Comparison of ENCODE assay signal across 26 cellular contexts in genomic region chr7:46286957-46287356, GRCh38.
"Had no signal": no experiment of that assay in that cellular context is flagged by ENCODE, and none has a peak within 500 bp of the region (broad histone marks: within the 10 kb centered on the region; RNA-seq: fewer than 3 reads in every experiment).

No MANE protein-coding gene starts in this region.

- H3K27ac Mint-ChIP-seq: memory B cell; naive B cell; natural killer cell treated with Interleukin-12 subunit alpha and Interleukin-12 subunit beta and Interleukin-15 and Interleukin-18, amount 100 ng/mL, for 72 hours; neural progenitor cell; stimulated activated memory B cell treated with anti-CD40 and anti-IgM and Interleukin-4, amounts not matched to agents 10 μg/mL and 1 μg/mL and 100 μg/mL, for 72 hours had no signal

- DNase-seq: central memory CD4-positive, alpha-beta T cell; dorsolateral prefrontal cortex; effector CD4-positive, alpha-beta T cell; glutamatergic neuron; heart right ventricle; hippocampal formation; left lung; lower lobe of right lung; naive B cell; sigmoid colon; spleen; stimulated activated CD4-positive, alpha-beta T cell treated with anti-CD3 and anti-CD28 coated beads, Interleukin-4, amount 100 ng/mL, for 4 hours; stimulated activated naive CD8-positive, alpha-beta T cell treated with anti-CD3 and anti-CD28 coated beads, Interleukin-15, Interleukin-2, amounts not matched to agents 100 U/mL and 50 U/mL, for 24 hours; substantia nigra; testis; tibial artery; upper lobe of left lung had no signal

- H3K4me1 Mint-ChIP-seq: memory B cell; naive B cell; stimulated activated memory B cell treated with anti-CD40 and anti-IgM and Interleukin-4, amounts not matched to agents 10 μg/mL and 1 μg/mL and 100 μg/mL, for 72 hours had no signal

- FAIRE-seq: colon, islet of Langerhans, urothelium cell line had no signal

- H3K4me1 ChIP-seq: left lung, lower lobe of right lung, parathyroid adenoma, sigmoid colon, spleen, testis, upper lobe of left lung had no signal

- H3K27ac ChIP-seq: dorsolateral prefrontal cortex, heart right ventricle, left lung, lower lobe of right lung, neural progenitor cell, parathyroid adenoma, sigmoid colon, spleen, testis, tibial artery, upper lobe of left lung had no signal

- H3K4me3 Mint-ChIP-seq: memory B cell; naive B cell; natural killer cell treated with Interleukin-12 subunit alpha and Interleukin-12 subunit beta and Interleukin-15 and Interleukin-18, amount 100 ng/mL, for 72 hours; neural progenitor cell; stimulated activated memory B cell treated with anti-CD40 and anti-IgM and Interleukin-4, amounts not matched to agents 10 μg/mL and 1 μg/mL and 100 μg/mL, for 72 hours had no signal

- ATAC-seq: left lung; lower lobe of right lung; natural killer cell treated with Interleukin-12 subunit alpha and Interleukin-12 subunit beta and Interleukin-15 and Interleukin-18, amount 100 ng/mL, for 72 hours; stimulated activated memory B cell treated with anti-CD40 and anti-IgM and Interleukin-4, amounts not matched to agents 10 μg/mL and 1 μg/mL and 100 μg/mL, for 72 hours; stimulated activated naive CD8-positive, alpha-beta T cell treated with anti-CD3 and anti-CD28 coated beads, Interleukin-15, Interleukin-2, amounts not matched to agents 100 U/mL and 50 U/mL, for 24 hours had no signal

- H3K36me3 ChIP-seq: heart right ventricle, left lung, lower lobe of right lung, neural progenitor cell, sigmoid colon, spleen, tibial artery, upper lobe of left lung had no signal

- H3K9me3 Mint-ChIP-seq: memory B cell; neural progenitor cell; stimulated activated memory B cell treated with anti-CD40 and anti-IgM and Interleukin-4, amounts not matched to agents 10 μg/mL and 1 μg/mL and 100 μg/mL, for 72 hours had no signal

- H3K27me3 ChIP-seq: heart right ventricle, left lung, neural progenitor cell, sigmoid colon, spleen, testis, tibial artery, upper lobe of left lung had no signal

- H3K9ac ChIP-seq: neural progenitor cell, parathyroid adenoma had no signal

- H3K36me3 Mint-ChIP-seq: memory B cell; naive B cell; natural killer cell treated with Interleukin-12 subunit alpha and Interleukin-12 subunit beta and Interleukin-15 and Interleukin-18, amount 100 ng/mL, for 72 hours; neural progenitor cell; stimulated activated memory B cell treated with anti-CD40 and anti-IgM and Interleukin-4, amounts not matched to agents 10 μg/mL and 1 μg/mL and 100 μg/mL, for 72 hours had no signal

- H3K9me3 ChIP-seq: heart right ventricle, left lung, lower lobe of right lung, sigmoid colon, spleen, testis, tibial artery, upper lobe of left lung had no signal

- H3K27me3 Mint-ChIP-seq: memory B cell; natural killer cell treated with Interleukin-12 subunit alpha and Interleukin-12 subunit beta and Interleukin-15 and Interleukin-18, amount 100 ng/mL, for 72 hours; progenitor cell of endocrine pancreas; stimulated activated memory B cell treated with anti-CD40 and anti-IgM and Interleukin-4, amounts not matched to agents 10 μg/mL and 1 μg/mL and 100 μg/mL, for 72 hours had no signal

- H3K4me3 ChIP-seq: dorsolateral prefrontal cortex, heart right ventricle, left lung, lower lobe of right lung, neural progenitor cell, sigmoid colon, spleen, testis, tibial artery, upper lobe of left lung had no signal
